29 cellular contexts compared by ENCODE assay signal in the genomic region with DNA sequence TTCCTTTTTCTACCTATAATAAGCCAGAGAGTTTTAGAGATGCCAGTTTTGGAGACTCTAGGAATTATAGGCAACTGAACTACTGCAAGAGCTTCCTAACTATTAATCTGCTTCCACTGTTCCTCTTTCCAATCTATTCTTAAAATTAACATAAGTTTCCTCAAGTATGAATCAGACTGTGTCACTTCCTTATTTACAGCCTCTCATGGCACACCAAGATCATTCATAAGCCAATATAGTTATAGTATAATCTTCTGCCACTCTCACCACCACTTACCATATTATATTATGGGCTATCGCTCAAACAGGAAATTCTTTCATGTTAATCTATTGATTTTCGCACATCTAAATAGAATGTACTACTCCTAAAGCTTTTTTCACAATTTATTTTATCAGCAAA.
"Had no signal": no experiment of that assay in that cellular context is flagged by ENCODE, and none has a peak within 500 bp of the region (broad histone marks: within the 10 kb centered on the region; RNA-seq: fewer than 3 reads in every experiment).

No MANE protein-coding gene starts in this region.

- DNase-seq: activated CD4-positive, alpha-beta T cell treated with anti-CD3 and anti-CD28 coated beads for 4 hours; activated CD4-positive, alpha-beta T cell treated with anti-CD3 and anti-CD28 coated beads, Interleukin-2, amount 50 U/mL, for 4 hours; activated naive CD4-positive, alpha-beta T cell; activated T-cell treated with anti-CD3 and anti-CD28 coated beads for 4 hours; activated T-cell treated with anti-CD3 and anti-CD28 coated beads, Interleukin-2, amount 50 U/mL, for 72 hours; effector memory CD8-positive, alpha-beta T cell; foreskin keratinocyte; heart left ventricle; hypothalamus; left ventricle myocardium inferior; mesendoderm; natural killer cell; occipital lobe; psoas muscle; stimulated activated CD4-positive, alpha-beta T cell treated with anti-CD3 and anti-CD28 coated beads, Interleukin-15, amount 100 ng/mL, for 24 hours; stimulated activated CD4-positive, alpha-beta T cell treated with anti-CD3 and anti-CD28 coated beads, Interleukin-2, amount 100 ng/mL, for 24 hours; stimulated activated naive CD4-positive, alpha-beta T cell; T-helper 2 cell; tibial artery; upper lobe of right lung had no signal

- H3K27ac ChIP-seq: coronary artery, foreskin keratinocyte, heart left ventricle, left ventricle myocardium inferior, neural progenitor cell, parathyroid adenoma, psoas muscle, right atrium auricular region, suprapubic skin, tibial artery, upper lobe of right lung, VCaP had no signal

- H3K4me1 ChIP-seq: foreskin keratinocyte, heart left ventricle, left ventricle myocardium inferior, neural progenitor cell, parathyroid adenoma, psoas muscle, right atrium auricular region, suprapubic skin, tibial artery, upper lobe of right lung had no signal

- H3K36me3 ChIP-seq: heart left ventricle, left ventricle myocardium inferior, neural progenitor cell, right atrium auricular region, suprapubic skin, tibial artery, upper lobe of right lung had no signal

- H3K4me3 ChIP-seq: coronary artery, heart left ventricle, left ventricle myocardium inferior, lung, neural progenitor cell, psoas muscle, right atrium auricular region, suprapubic skin, tibial artery, upper lobe of right lung had no signal

- ATAC-seq: activated naive CD4-positive, alpha-beta T cell treated with anti-CD3 and anti-CD28 coated beads, Interleukin-2, amount 50 U/mL, for 72 hours; activated T-cell treated with anti-CD3 and anti-CD28 coated beads, Interleukin-2, amount 50 U/mL, for 72 hours; effector memory CD8-positive, alpha-beta T cell; esophagus mucosa; foreskin keratinocyte; heart left ventricle; natural killer cell; psoas muscle; upper lobe of right lung had no signal

- H2AFZ ChIP-seq: neural progenitor cell, parathyroid adenoma had no signal

- H3K9ac ChIP-seq: neural progenitor cell, parathyroid adenoma had no signal

- H3K79me2 ChIP-seq: parathyroid adenoma had no signal

- H3K9me3 ChIP-seq: left ventricle myocardium inferior, psoas muscle, right atrium auricular region, suprapubic skin, tibial artery, upper lobe of right lung had no signal

- H3K36me3 Mint-ChIP-seq: activated naive CD4-positive, alpha-beta T cell treated with anti-CD3 and anti-CD28 coated beads, Interleukin-2, amount 50 U/mL, for 72 hours; natural killer cell; neural progenitor cell had no signal

- H3K27me3 Mint-ChIP-seq: effector memory CD8-positive, alpha-beta T cell had no signal

- H3K4me2 ChIP-seq: neural progenitor cell had no signal

- H3K27ac Mint-ChIP-seq: activated naive CD4-positive, alpha-beta T cell treated with anti-CD3 and anti-CD28 coated beads, Interleukin-2, amount 50 U/mL, for 72 hours; activated T-cell treated with anti-CD3 and anti-CD28 coated beads, Interleukin-2, amount 50 U/mL, for 72 hours; effector memory CD8-positive, alpha-beta T cell; natural killer cell; neural progenitor cell had no signal

- H3K27me3 ChIP-seq: foreskin keratinocyte, heart left ventricle, neural progenitor cell, right atrium auricular region, suprapubic skin, tibial artery, upper lobe of right lung had no signal

- H3K4me3 Mint-ChIP-seq: activated T-cell treated with anti-CD3 and anti-CD28 coated beads, Interleukin-2, amount 50 U/mL, for 72 hours; effector memory CD8-positive, alpha-beta T cell; natural killer cell; neural progenitor cell had no signal

- H3K4me1 Mint-ChIP-seq: natural killer cell, neural progenitor cell had no signal
